ENCODE assay signal across 34 cellular contexts in the genomic region with DNA sequence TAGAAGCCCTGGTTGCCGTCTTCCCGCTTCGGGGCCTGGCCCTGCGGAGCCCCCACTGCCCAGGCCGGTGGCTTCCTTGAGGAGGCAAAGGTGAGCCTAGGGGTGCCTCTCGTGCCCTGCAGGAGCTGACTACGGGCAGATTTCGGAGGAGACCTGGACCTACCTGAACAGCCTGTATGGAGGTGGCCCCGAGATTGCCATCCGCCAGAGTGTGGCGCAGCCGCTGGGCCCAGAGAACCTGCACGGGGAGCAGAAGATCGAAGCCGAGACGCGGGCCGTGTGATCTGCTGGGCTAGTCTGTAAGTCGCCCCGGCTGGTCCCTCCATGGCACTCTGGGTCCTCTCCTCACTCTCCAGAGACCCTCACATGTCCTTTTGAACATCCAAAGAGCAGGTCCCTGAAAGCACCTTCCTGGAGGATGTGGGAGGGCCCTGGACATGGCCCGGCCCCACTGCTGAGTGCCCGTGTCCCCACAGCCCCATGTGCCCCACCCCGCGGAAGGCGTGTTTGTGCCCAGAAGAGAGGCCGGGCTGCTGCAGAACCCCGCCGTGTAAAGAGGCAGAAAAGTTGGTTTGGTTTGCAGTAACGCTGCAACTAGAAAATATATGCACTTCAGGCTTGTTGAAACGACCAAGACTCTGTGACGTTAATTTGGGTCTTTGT. TPM values are rescaled to one million over a fixed set of nuclear protein-coding genes. Genes with fewer than 3 reads are reported as not detected.
DNase-seq lines count a peak whose midpoint lies in the region; ATAC-seq, FAIRE-seq and TF ChIP-seq lines count a peak whose summit lies in the region.
"Had no signal": no experiment of that assay in that cellular context is flagged by ENCODE, and none has a peak within 500 bp of the region (broad histone marks: within the 10 kb centered on the region; RNA-seq: fewer than 3 reads in every experiment).

No MANE protein-coding gene starts in this region.

- no peak overlapping the region for H2AFZ ChIP-seq in SK-N-SH (ENCODE audit: low read depth)
- H2AFZ ChIP-seq: parathyroid adenoma had no signal

- TF ChIP-seq CTCF in SK-N-SH (IDR thresholded peaks at IDR 0.05) (no peak), D721Med (IDR thresholded peaks at IDR 0.05; ENCODE audit: insufficient read depth, missing control alignments) (no peak)

- peaks cover 0 to 22% of the 10 kb centered on the region in 2 experiments for H3K36me3 ChIP-seq in SK-N-SH (replicated peaks in 1 of 2; ENCODE audit: control insufficient read depth in 1 of 2, insufficient read depth in 2 of 2, low read length in 1 of 2)
- H3K36me3 ChIP-seq: colonic mucosa, uterus had no signal

- no peaks in the 10 kb centered on the region for H4K20me1 ChIP-seq in SK-N-SH (ENCODE audit: insufficient read depth)

- WGBS in SK-N-SH (ENCODE audit: low lambda C conversion rate): 95% methylated on average over 22 of the region's 31 CpGs

- FAIRE-seq in D721Med (lab: Jason Lieb, UNC): no peak
- FAIRE-seq: A549, G401.6, GM19239 had no signal

- no peak overlapping the region for H3K4me2 ChIP-seq in SK-N-SH
- H3K4me2 ChIP-seq: A549 had no signal

- H3K9ac ChIP-seq in SK-N-SH: no peak overlapping the region
- H3K9ac ChIP-seq: parathyroid adenoma had no signal

- peaks cover 10 to 42% of the 10 kb centered on the region in 2 experiments; a peak in 3 of 4 replicates for H3K4me1 ChIP-seq in SK-N-SH (ENCODE audit: control insufficient read depth in 1 of 2, insufficient read depth in 2 of 2, low read depth in 1 of 2, low read length in 1 of 2)
- H3K4me1 ChIP-seq: parathyroid adenoma had no signal

- no peak for DNase-seq in activated naive CD4-positive, alpha-beta T cell treated with anti-CD3 and anti-CD28 coated beads for 36 hours
- no peak for DNase-seq in activated naive CD4-positive, alpha-beta T cell treated with Interleukin-2 at 50 U/mL for 16 hours
- DNase-seq in T-cell (no peak), medulla oblongata (ENCODE audit: extremely low spot score) (no peak), SK-N-SH (no peak), D721Med (ENCODE audit: insufficient read length, low spot score) (no peak)
- DNase-seq in naive thymus-derived CD8-positive, alpha-beta T cell: no peak
- DNase-seq in stimulated activated CD4-positive, alpha-beta T cell treated with anti-CD3 and anti-CD28 coated beads, Interleukin-15, amount 100 ng/mL, for 24 hours: no peak
- DNase-seq: activated CD4-positive, alpha-beta T cell treated with anti-CD3 and anti-CD28 coated beads for 4 hours; colonic mucosa; DMS53; effector CD8-positive, alpha-beta T cell; glutamatergic neuron; HCEC 1CT; KG1; lower lobe of right lung; MG63; NCI-H1417; NCI-H2029 treated with DMSO at 0.1 percent for 48 hours; NCI-H226; nephron progenitor cell; right lobe of liver; stimulated activated naive CD8-positive, alpha-beta T cell treated with anti-CD3 and anti-CD28 coated beads, Interleukin-15, Interleukin-2, amounts not matched to agents 100 U/mL and 50 U/mL, for 24 hours; uterus had no signal

- H3K36me3 Mint-ChIP-seq in activated naive CD4-positive, alpha-beta T cell treated with anti-CD3 and anti-CD28 coated beads for 36 hours (ENCODE audit: low read depth): peaks cover 5% of the 10 kb centered on the region
- H3K36me3 Mint-ChIP-seq in T-cell: peaks cover 18% of the 10 kb centered on the region
- H3K36me3 Mint-ChIP-seq in naive thymus-derived CD8-positive, alpha-beta T cell: peaks cover 0 to 61% (median 5%) of the 10 kb centered on the region in 3 donors
- H3K36me3 Mint-ChIP-seq: activated naive CD8-positive, alpha-beta T cell had no signal

- POLR2A ChIA-PET in T-cell (lab: Charles Lee) (no interaction called here), SK-N-SH (lab: Yijun Ruan, JAX) (no interaction called here)
- POLR2A ChIA-PET in naive thymus-derived CD8-positive, alpha-beta T cell (lab: Charles Lee): interaction anchor here (1.0 to 3.4 kb wide), 2 partner anchors 11 to 25 kb away, joined by 3 to 28 read pairs; no protein-coding TSS in a partner anchor

- CTCF ChIA-PET in activated naive CD4-positive, alpha-beta T cell treated with anti-CD3 and anti-CD28 coated beads for 36 hours (lab: Charles Lee): no interaction called here
- CTCF ChIA-PET in T-cell (lab: Charles Lee) (interaction anchor here in 1 of 2 donors (0.6 to 0.9 kb wide), 2 partner anchors 29 to 260 kb away, joined by 3 to 5 read pairs; no protein-coding TSS in a partner anchor), SK-N-SH (lab: Yijun Ruan, JAX) (interaction anchor here (1.4 kb wide), 1 partner anchor 12 kb away, joined by 3 read pairs; no protein-coding TSS in a partner anchor)

- no peak overlapping the region for H3K4me3 ChIP-seq in SK-N-SH (ENCODE audit: low read depth in 2 of 2, low read length in 1 of 2)
- H3K4me3 ChIP-seq: A549, ascending aorta, cardiac muscle cell, colonic mucosa, lower lobe of right lung, MG63, right lobe of liver, uterus had no signal

- H3K4me1 Mint-ChIP-seq in activated naive CD4-positive, alpha-beta T cell treated with anti-CD3 and anti-CD28 coated beads for 36 hours (ENCODE audit: low read depth): peaks cover 10% of the 10 kb centered on the region
- H3K4me1 Mint-ChIP-seq in T-cell: peaks cover 22 to 37% (median 29%) of the 10 kb centered on the region in 3 donors
- peaks cover 10 to 39% (median 26%) of the 10 kb centered on the region in 4 donors for H3K4me1 Mint-ChIP-seq in naive thymus-derived CD8-positive, alpha-beta T cell

- no peaks in the 10 kb centered on the region for H3K9me3 Mint-ChIP-seq in activated naive CD4-positive, alpha-beta T cell treated with anti-CD3 and anti-CD28 coated beads for 36 hours
- H3K9me3 Mint-ChIP-seq in T-cell: no peaks in the 10 kb centered on the region
- no peaks in the 10 kb centered on the region for H3K9me3 Mint-ChIP-seq in naive thymus-derived CD8-positive, alpha-beta T cell
- H3K9me3 Mint-ChIP-seq: activated T-helper 1 cell treated with anti-CD3 and anti-CD28 coated beads, Interleukin-12 subunit alpha, Interleukin-12 subunit beta, Interleukin-2, Interleukin-4 antibody, amounts not matched to agents 30 ng/mL and 10 ng/mL and 1 ng/mL, durations not matched to agents 14 hours and 24 hours and 36 hours; nephron progenitor cell; T-helper 2 cell treated with Interferon-gamma antibody and Interleukin-4, amounts not matched to agents 5 μg/mL and 100 μg/mL, for 36 hours had no signal

- H3K27ac Mint-ChIP-seq in activated naive CD4-positive, alpha-beta T cell treated with anti-CD3 and anti-CD28 coated beads for 36 hours: peak overlapping the region; percentile 36
- peak overlapping the region; percentile 19 to 58 for H3K27ac Mint-ChIP-seq in T-cell
- H3K27ac Mint-ChIP-seq in naive thymus-derived CD8-positive, alpha-beta T cell: peak overlapping the region in 6 of 10 donors; percentile 13 to 66 (median 43)
- H3K27ac Mint-ChIP-seq: activated T-helper 1 cell treated with anti-CD3 and anti-CD28 coated beads, Interleukin-12 subunit alpha, Interleukin-12 subunit beta, Interleukin-2, Interleukin-4 antibody, amounts not matched to agents 30 ng/mL and 10 ng/mL and 1 ng/mL, durations not matched to agents 14 hours and 24 hours and 36 hours; nephron progenitor cell; T-helper 2 cell treated with Interferon-gamma antibody and Interleukin-4, amounts not matched to agents 5 μg/mL and 100 μg/mL, for 36 hours had no signal

- no peak for ATAC-seq in T-cell (replicated peaks in 1 of 4)
- ATAC-seq in naive thymus-derived CD8-positive, alpha-beta T cell: no peak
- ATAC-seq: A549; lower lobe of right lung; right lobe of liver; stimulated activated naive CD8-positive, alpha-beta T cell treated with anti-CD3 and anti-CD28 coated beads, Interleukin-15, Interleukin-2, amounts not matched to agents 100 U/mL and 50 U/mL, for 24 hours had no signal

- no peaks in the 10 kb centered on the region for H3F3A ChIP-seq in SK-N-SH (replicated peaks; ENCODE audit: insufficient read depth)

- TF ChIP-seq EP300 in SK-N-SH (IDR thresholded peaks at IDR 0.05; ENCODE audit: borderline replicate concordance in 1 of 2, low read depth in 1 of 2, low read length in 1 of 2): no peak

- intact Hi-C loops in activated naive CD4-positive, alpha-beta T cell treated with anti-CD3 and anti-CD28 coated beads for 36 hours (cut with micrococcal nuclease): loop anchor here (10.0 kb wide), 1 partner anchor 465 kb away; no protein-coding TSS in a partner anchor

- H3K4me3 Mint-ChIP-seq in activated naive CD4-positive, alpha-beta T cell treated with anti-CD3 and anti-CD28 coated beads for 36 hours: no peak overlapping the region
- H3K4me3 Mint-ChIP-seq in T-cell: no peak overlapping the region
- H3K4me3 Mint-ChIP-seq in naive thymus-derived CD8-positive, alpha-beta T cell: no peak overlapping the region
- H3K4me3 Mint-ChIP-seq: activated naive CD8-positive, alpha-beta T cell; activated T-helper 1 cell treated with anti-CD3 and anti-CD28 coated beads, Interleukin-12 subunit alpha, Interleukin-12 subunit beta, Interleukin-2, Interleukin-4 antibody, amounts not matched to agents 30 ng/mL and 10 ng/mL and 1 ng/mL, durations not matched to agents 14 hours and 24 hours and 36 hours; nephron progenitor cell; T-helper 2 cell treated with Interferon-gamma antibody and Interleukin-4, amounts not matched to agents 5 μg/mL and 100 μg/mL, for 36 hours had no signal

- H3K27ac ChIP-seq in SK-N-SH (ENCODE audit: low read depth in 2 of 2, low read length in 1 of 2): 0 out of 4 replicates have a peak overlapping the region, but pooled peaks of 1 of the 2 experiments have one; percentile 55
- H3K27ac ChIP-seq: A549, ascending aorta, cardiac muscle cell, colonic mucosa, epithelial cell of prostate, lower lobe of right lung, parathyroid adenoma, right lobe of liver, uterus had no signal

- no peaks in the 10 kb centered on the region for H3K27me3 ChIP-seq in SK-N-SH (ENCODE audit: insufficient read depth)
- H3K27me3 ChIP-seq: ascending aorta, cardiac muscle cell, colonic mucosa, MG63, right lobe of liver, uterus had no signal

- no peaks in the 10 kb centered on the region for H3K9me2 ChIP-seq in SK-N-SH

- H3K79me2 ChIP-seq in SK-N-SH (ENCODE audit: insufficient read depth): no peaks in the 10 kb centered on the region
- H3K79me2 ChIP-seq: parathyroid adenoma had no signal

- H3K27me3 Mint-ChIP-seq in activated naive CD4-positive, alpha-beta T cell treated with anti-CD3 and anti-CD28 coated beads for 36 hours (ENCODE audit: low read depth): no peaks in the 10 kb centered on the region
- H3K27me3 Mint-ChIP-seq in T-cell: no peaks in the 10 kb centered on the region
- H3K27me3 Mint-ChIP-seq in naive thymus-derived CD8-positive, alpha-beta T cell: no peaks in the 10 kb centered on the region
- H3K27me3 Mint-ChIP-seq: activated naive CD8-positive, alpha-beta T cell had no signal

- H3K9me3 ChIP-seq in SK-N-SH: no peaks in the 10 kb centered on the region
- H3K9me3 ChIP-seq: A549, ascending aorta, colonic mucosa, lower lobe of right lung, MG63, right lobe of liver, uterus had no signal

- TF ChIP-seq RAD21 in SK-N-SH (IDR thresholded peaks at IDR 0.05; ENCODE audit: low read length): no peak

RNA-seq across cellular contexts. Expression of gene USP20, which starts 44.9 kb away (rescaled TPM):
- 10 to 100 TPM; 54.7 to 54.9 TPM for total RNA-seq in activated naive CD4-positive, alpha-beta T cell treated with anti-CD3 and anti-CD28 coated beads for 36 hours
- total RNA-seq in T-cell: 100 to 1,000 TPM; 105 to 140 (median 125) TPM
- total RNA-seq in naive thymus-derived CD8-positive, alpha-beta T cell: 100 to 1,000 TPM; 117 to 124 TPM
- polyA plus RNA-seq in naive thymus-derived CD8-positive, alpha-beta T cell: 10 to 100 TPM; 37.1 to 76.4 (median 49.4) TPM
- 17.7 and 22.5 TPM in 2 replicates for polyA plus RNA-seq in SK-N-SH (2012; rRNA removed)
- polyA plus RNA-seq in SK-N-SH (2012; cell fraction: cytosol; rRNA removed): 5.7 and 9.7 TPM in 2 replicates
- polyA plus RNA-seq in SK-N-SH (2012; cell fraction: nucleus; rRNA removed): 74.9 and 88.3 TPM in 2 replicates

RNA-seq across cellular contexts. Expression of gene C9orf78, which starts 45.0 kb away (rescaled TPM):
- total RNA-seq in activated naive CD4-positive, alpha-beta T cell treated with anti-CD3 and anti-CD28 coated beads for 36 hours: 10 to 100 TPM; 45.3 to 45.7 TPM
- total RNA-seq in T-cell: 100 to 1,000 TPM in 1 of 5 donors, 10 to 100 TPM in 4; 80.5 to 112 (median 90.2) TPM
- 100 to 1,000 TPM in 1 of 2 experiments, 10 to 100 TPM in 1; 98.7 to 104 TPM for total RNA-seq in naive thymus-derived CD8-positive, alpha-beta T cell
- polyA plus RNA-seq in naive thymus-derived CD8-positive, alpha-beta T cell: 100 to 1,000 TPM; 191 to 242 (median 222) TPM
- 59.2 and 70.8 TPM in 2 replicates for polyA plus RNA-seq in SK-N-SH (2012; rRNA removed)
- polyA plus RNA-seq in SK-N-SH (2012; cell fraction: cytosol; rRNA removed): 95.1 and 121 TPM in 2 replicates
- polyA plus RNA-seq in SK-N-SH (2012; cell fraction: nucleus; rRNA removed): 9.8 and 19.0 TPM in 2 replicates

RNA-seq across cellular contexts. Expression of gene TOR1A, which starts 56.2 kb away (rescaled TPM):
- total RNA-seq in activated naive CD4-positive, alpha-beta T cell treated with anti-CD3 and anti-CD28 coated beads for 36 hours: 10 to 100 TPM; 26.2 to 28.2 TPM
- 10 to 100 TPM; 16.6 to 39.3 (median 34.1) TPM for total RNA-seq in T-cell
- total RNA-seq in naive thymus-derived CD8-positive, alpha-beta T cell: 10 to 100 TPM; 33.4 to 34.3 TPM
- 10 to 100 TPM; 42.6 to 55.0 (median 47.1) TPM for polyA plus RNA-seq in naive thymus-derived CD8-positive, alpha-beta T cell
- polyA plus RNA-seq in SK-N-SH (2012; rRNA removed): 85.3 and 120 TPM in 2 replicates
- 96.1 and 107 TPM in 2 replicates for polyA plus RNA-seq in SK-N-SH (2012; cell fraction: cytosol; rRNA removed)
- 41.4 and 53.5 TPM in 2 replicates for polyA plus RNA-seq in SK-N-SH (2012; cell fraction: nucleus; rRNA removed)
